ENCODE assay signal across 1 cellular context in genomic region chr14:60204104-60204842, GRCh38.
TF ChIP-seq lines count a peak whose summit lies in the region.

No MANE protein-coding gene starts in this region.

TF ChIP-seq in GM12878, 131 proteins besides CTCF, POLR2A, EP300 and RAD21 (continued from another document):
- TF ChIP-seq, protein P1, sequence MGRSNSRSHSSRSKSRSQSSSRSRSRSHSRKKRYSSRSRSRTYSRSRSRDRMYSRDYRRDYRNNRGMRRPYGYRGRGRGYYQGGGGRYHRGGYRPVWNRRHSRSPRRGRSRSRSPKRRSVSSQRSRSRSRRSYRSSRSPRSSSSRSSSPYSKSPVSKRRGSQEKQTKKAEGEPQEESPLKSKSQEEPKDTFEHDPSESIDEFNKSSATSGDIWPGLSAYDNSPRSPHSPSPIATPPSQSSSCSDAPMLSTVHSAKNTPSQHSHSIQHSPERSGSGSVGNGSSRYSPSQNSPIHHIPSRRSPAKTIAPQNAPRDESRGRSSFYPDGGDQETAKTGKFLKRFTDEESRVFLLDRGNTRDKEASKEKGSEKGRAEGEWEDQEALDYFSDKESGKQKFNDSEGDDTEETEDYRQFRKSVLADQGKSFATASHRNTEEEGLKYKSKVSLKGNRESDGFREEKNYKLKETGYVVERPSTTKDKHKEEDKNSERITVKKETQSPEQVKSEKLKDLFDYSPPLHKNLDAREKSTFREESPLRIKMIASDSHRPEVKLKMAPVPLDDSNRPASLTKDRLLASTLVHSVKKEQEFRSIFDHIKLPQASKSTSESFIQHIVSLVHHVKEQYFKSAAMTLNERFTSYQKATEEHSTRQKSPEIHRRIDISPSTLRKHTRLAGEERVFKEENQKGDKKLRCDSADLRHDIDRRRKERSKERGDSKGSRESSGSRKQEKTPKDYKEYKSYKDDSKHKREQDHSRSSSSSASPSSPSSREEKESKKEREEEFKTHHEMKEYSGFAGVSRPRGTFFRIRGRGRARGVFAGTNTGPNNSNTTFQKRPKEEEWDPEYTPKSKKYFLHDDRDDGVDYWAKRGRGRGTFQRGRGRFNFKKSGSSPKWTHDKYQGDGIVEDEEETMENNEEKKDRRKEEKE (IDR thresholded peaks at IDR 0.05): no peak
- TF ChIP-seq MTA2 (IDR thresholded peaks at IDR 0.05; ENCODE audit: low read depth) (peak; percentile 86), ATF3 (IDR thresholded peaks at IDR 0.05; ENCODE audit: borderline replicate concordance, extremely low read depth, low read depth, low read length) (no peak), PML (IDR thresholded peaks at IDR 0.05; ENCODE audit: low read length) (0 out of 2 replicates have a peak, but pooled peaks have one; percentile 15), HCFC1 (IDR thresholded peaks at IDR 0.05; ENCODE audit: low read length) (no peak), NR2C1 (IDR thresholded peaks at IDR 0.05) (peak; percentile 67), CBX3 (IDR thresholded peaks at IDR 0.05; ENCODE audit: borderline replicate concordance, low read depth) (no peak), IKZF1 (conservative IDR thresholded peaks at IDR 0.05) (peak; percentile 58), ZSCAN29 (IDR thresholded peaks at IDR 0.05) (no peak), KDM1A (IDR thresholded peaks at IDR 0.05; ENCODE audit: borderline replicate concordance) (no peak), SMARCA5 (IDR thresholded peaks at IDR 0.05) (0 out of 2 replicates have a peak, but pooled peaks have one; percentile 52), HDAC2 (IDR thresholded peaks at IDR 0.05) (no peak), TCF12 (IDR thresholded peaks at IDR 0.05; ENCODE audit: low read depth, low read length) (peak; percentile 98), BACH1 (IDR thresholded peaks at IDR 0.05; ENCODE audit: borderline replicate concordance) (no peak), MAX (IDR thresholded peaks at IDR 0.05; ENCODE audit: low read depth, low read length) (no peak), ZNF217 (IDR thresholded peaks at IDR 0.05) (peak; percentile 35; the same call in 1 of the 2 replicates), MXI1 (IDR thresholded peaks at IDR 0.05; ENCODE audit: low read depth, low read length) (peak; percentile 42; the same call in 1 of the 2 replicates), NR2F1 (conservative IDR thresholded peaks at IDR 0.05) (peak; percentile 99), YY1 (IDR thresholded peaks at IDR 0.05; ENCODE audit: low read depth, low read length) (peak; percentile 56; the same call in 1 of the 2 replicates), ESRRA (IDR thresholded peaks at IDR 0.05; ENCODE audit: low read length) (peak; percentile 100), BMI1 (IDR thresholded peaks at IDR 0.05; ENCODE audit: borderline replicate concordance) (no peak), WRNIP1 (IDR thresholded peaks at IDR 0.05; ENCODE audit: borderline replicate concordance, low read depth, low read length) (no peak), GATAD2B (conservative IDR thresholded peaks at IDR 0.05; ENCODE audit: low read depth) (peak; percentile 36; the same call in 1 of the 2 replicates), RELA (IDR thresholded peaks at IDR 0.05; ENCODE audit: borderline replicate concordance, partially characterized antibody) (no peak), NKRF (conservative IDR thresholded peaks at IDR 0.05) (no peak), SMAD1 (IDR thresholded peaks at IDR 0.05; ENCODE audit: low read depth, partially characterized antibody) (peak; percentile 48), NRF1 (conservative IDR thresholded peaks at IDR 0.05; ENCODE audit: low read depth, low read length) (no peak), CHD2 (IDR thresholded peaks at IDR 0.05; ENCODE audit: borderline replicate concordance, low read depth, low read length) (peak; percentile 45; the same call in 1 of the 2 replicates)
- TF ChIP-seq, protein P2, sequence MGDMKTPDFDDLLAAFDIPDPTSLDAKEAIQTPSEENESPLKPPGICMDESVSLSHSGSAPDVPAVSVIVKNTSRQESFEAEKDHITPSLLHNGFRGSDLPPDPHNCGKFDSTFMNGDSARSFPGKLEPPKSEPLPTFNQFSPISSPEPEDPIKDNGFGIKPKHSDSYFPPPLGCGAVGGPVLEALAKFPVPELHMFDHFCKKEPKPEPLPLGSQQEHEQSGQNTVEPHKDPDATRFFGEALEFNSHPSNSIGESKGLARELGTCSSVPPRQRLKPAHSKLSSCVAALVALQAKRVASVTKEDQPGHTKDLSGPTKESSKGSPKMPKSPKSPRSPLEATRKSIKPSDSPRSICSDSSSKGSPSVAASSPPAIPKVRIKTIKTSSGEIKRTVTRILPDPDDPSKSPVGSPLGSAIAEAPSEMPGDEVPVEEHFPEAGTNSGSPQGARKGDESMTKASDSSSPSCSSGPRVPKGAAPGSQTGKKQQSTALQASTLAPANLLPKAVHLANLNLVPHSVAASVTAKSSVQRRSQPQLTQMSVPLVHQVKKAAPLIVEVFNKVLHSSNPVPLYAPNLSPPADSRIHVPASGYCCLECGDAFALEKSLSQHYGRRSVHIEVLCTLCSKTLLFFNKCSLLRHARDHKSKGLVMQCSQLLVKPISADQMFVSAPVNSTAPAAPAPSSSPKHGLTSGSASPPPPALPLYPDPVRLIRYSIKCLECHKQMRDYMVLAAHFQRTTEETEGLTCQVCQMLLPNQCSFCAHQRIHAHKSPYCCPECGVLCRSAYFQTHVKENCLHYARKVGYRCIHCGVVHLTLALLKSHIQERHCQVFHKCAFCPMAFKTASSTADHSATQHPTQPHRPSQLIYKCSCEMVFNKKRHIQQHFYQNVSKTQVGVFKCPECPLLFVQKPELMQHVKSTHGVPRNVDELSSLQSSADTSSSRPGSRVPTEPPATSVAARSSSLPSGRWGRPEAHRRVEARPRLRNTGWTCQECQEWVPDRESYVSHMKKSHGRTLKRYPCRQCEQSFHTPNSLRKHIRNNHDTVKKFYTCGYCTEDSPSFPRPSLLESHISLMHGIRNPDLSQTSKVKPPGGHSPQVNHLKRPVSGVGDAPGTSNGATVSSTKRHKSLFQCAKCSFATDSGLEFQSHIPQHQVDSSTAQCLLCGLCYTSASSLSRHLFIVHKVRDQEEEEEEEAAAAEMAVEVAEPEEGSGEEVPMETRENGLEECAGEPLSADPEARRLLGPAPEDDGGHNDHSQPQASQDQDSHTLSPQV (IDR thresholded peaks at IDR 0.05): no peak
